In genomic region chr1:84145051-84145450, GRCh38 we compare ENCODE assay signal across 11 cellular contexts. TPM values are rescaled to one million over a fixed set of nuclear protein-coding genes. Genes with fewer than 3 reads are reported as not detected.
A peak's percentile ranks its signal among the peaks of the same experiment; 100 is the strongest.
DNase-seq lines count a peak whose midpoint lies in the region; ATAC-seq and TF ChIP-seq lines count a peak whose summit lies in the region.
"Had no signal": no experiment of that assay in that cellular context is flagged by ENCODE, and none has a peak within 500 bp of the region (broad histone marks: within the 10 kb centered on the region; RNA-seq: fewer than 3 reads in every experiment).

No MANE protein-coding gene starts in this region.

- no TSS peak for BruUV-seq in MCF 10A (replicated peaks; lab: Mats Ljungman, UMichigan)

- H3K9me3 ChIP-seq in BLaER1 treated with 17β-estradiol and CSF1 and Interleukin-3, amounts not matched to agents 10 nM and 100 nM (replicated peaks in 1 of 11): peaks cover 0 to 6% (median 0%) of the 10 kb centered on the region in 11 experiments; a peak in 2 of 22 replicates
- H3K9me3 ChIP-seq in mononuclear cell (ENCODE audit: low read depth, low read length): no peaks in the 10 kb centered on the region

- peak overlapping the region in 7 of 10 experiments; percentile 11 to 56 (median 46); a peak in 13 of 20 replicates for H3K4me3 ChIP-seq in BLaER1 treated with 17β-estradiol and CSF1 and Interleukin-3, amounts not matched to agents 10 nM and 100 nM
- H3K4me3 ChIP-seq in mononuclear cell (ENCODE audit: low read length): peak overlapping the region; percentile 47

- POLR2A ChIA-PET in MCF 10A (lab: Yijun Ruan, JAX): interaction anchor here (0.6 to 2.1 kb wide), 6 partner anchors 103 to 689 kb away, joined by 3 to 9 read pairs (median 4); partner anchors contain the start of gene SPATA1

- no peaks in the 10 kb centered on the region for H3K27me3 Mint-ChIP-seq in MCF 10A (ENCODE audit: insufficient read depth, unreplicated experiment)

- H3K27ac Mint-ChIP-seq in activated naive CD4-positive, alpha-beta T cell treated with anti-CD3 and anti-CD28 coated beads, Interleukin-2, amount 50 U/mL, for 72 hours: peak overlapping the region; percentile 95
- no peak overlapping the region for H3K27ac Mint-ChIP-seq in MCF 10A (ENCODE audit: low read depth, unreplicated experiment)

- H3K36me3 Mint-ChIP-seq in activated naive CD4-positive, alpha-beta T cell treated with anti-CD3 and anti-CD28 coated beads, Interleukin-2, amount 50 U/mL, for 72 hours: peaks cover 0 to 5% of the 10 kb centered on the region in 2 donors
- no peaks in the 10 kb centered on the region for H3K36me3 Mint-ChIP-seq in MCF 10A (ENCODE audit: insufficient read depth, unreplicated experiment)

- peak overlapping the region in 6 of 11 experiments; percentile 8 to 65 (median 38); a peak in 8 of 22 replicates for H3K9ac ChIP-seq in BLaER1 treated with 17β-estradiol and CSF1 and Interleukin-3, amounts not matched to agents 10 nM and 100 nM

- H3K4me3 Mint-ChIP-seq in MCF 10A (ENCODE audit: unreplicated experiment): no peak overlapping the region

- CTCF ChIA-PET in MCF 10A (lab: Yijun Ruan, JAX): interaction anchor here (0.7 to 12.3 kb wide), 11 partner anchors 29 to 631 kb away, joined by 3 to 174 read pairs (median 5); no protein-coding TSS in a partner anchor

- ATAC-seq in activated naive CD4-positive, alpha-beta T cell treated with anti-CD3 and anti-CD28 coated beads, Interleukin-2, amount 50 U/mL, for 72 hours: peak in 1 of 2 donors; percentile 17

- no peaks in the 10 kb centered on the region for H3K27me3 ChIP-seq in BLaER1 treated with 17β-estradiol and CSF1 and Interleukin-3, amounts not matched to agents 10 nM and 100 nM
- H3K27me3 ChIP-seq in mononuclear cell (ENCODE audit: insufficient read depth, low read length): no peaks in the 10 kb centered on the region

- peak; percentile 54 to 70 for DNase-seq in Kasumi-1 (lab: John Stamatoyannopoulos, UW)
- no peak for DNase-seq in activated naive CD4-positive, alpha-beta T cell treated with anti-CD3 and anti-CD28 coated beads, Interleukin-2, amount 50 U/mL, for 72 hours (ENCODE audit: low spot score in 2 of 2)
- DNase-seq in HT-29 (ENCODE audit: low spot score): no peak
- no peak for DNase-seq in occipital lobe (lab: John Stamatoyannopoulos, UW)
- no peak for DNase-seq in MCF 10A (ENCODE audit: unreplicated experiment)
- DNase-seq in HK-2 (ENCODE audit: unreplicated experiment): no peak
- DNase-seq: caudate nucleus, islet precursor cell, NCI-H2029 treated with DMSO at 0.1 percent for 48 hours had no signal

- H3K27ac ChIP-seq in BLaER1 treated with 17β-estradiol and CSF1 and Interleukin-3, amounts not matched to agents 10 nM and 100 nM: peak overlapping the region in 9 of 11 experiments; percentile 33 to 78 (median 63); a peak in 15 of 22 replicates

- no peaks in the 10 kb centered on the region for H4K20me1 ChIP-seq in BLaER1 treated with 17β-estradiol and CSF1 and Interleukin-3, amounts not matched to agents 10 nM and 100 nM

- no peak for TF ChIP-seq CTCF in MCF 10A (IDR thresholded peaks at IDR 0.05; ENCODE audit: unreplicated experiment)

- no peaks in the 10 kb centered on the region for H3K4me1 Mint-ChIP-seq in MCF 10A (ENCODE audit: insufficient read depth, unreplicated experiment)

- H3K4me1 ChIP-seq in BLaER1 treated with 17β-estradiol and CSF1 and Interleukin-3, amounts not matched to agents 10 nM and 100 nM: peaks cover 9 to 36% (median 21%) of the 10 kb centered on the region in 10 experiments; a peak in 17 of 20 replicates
- peaks cover 7% of the 10 kb centered on the region for H3K4me1 ChIP-seq in mononuclear cell (ENCODE audit: insufficient read depth, low read length)

- no peaks in the 10 kb centered on the region for H3K9me3 Mint-ChIP-seq in activated naive CD4-positive, alpha-beta T cell treated with anti-CD3 and anti-CD28 coated beads, Interleukin-2, amount 50 U/mL, for 72 hours
- H3K9me3 Mint-ChIP-seq in MCF 10A (ENCODE audit: unreplicated experiment): no peaks in the 10 kb centered on the region

- no peaks in the 10 kb centered on the region for H3K36me3 ChIP-seq in BLaER1 treated with 17β-estradiol and CSF1 and Interleukin-3, amounts not matched to agents 10 nM and 100 nM

- peak overlapping the region; percentile 36 to 80 (median 61) for H3K4me2 ChIP-seq in BLaER1 treated with 17β-estradiol and CSF1 and Interleukin-3, amounts not matched to agents 10 nM and 100 nM

- intact Hi-C loops in MCF 10A (cut with micrococcal nuclease): no loop called here

RNA-seq across cellular contexts. Expression of gene PRKACB, which starts 1.0 kb away (rescaled TPM):
- 10 to 100 TPM; 20.7 to 25.2 TPM for total RNA-seq in activated naive CD4-positive, alpha-beta T cell treated with anti-CD3 and anti-CD28 coated beads, Interleukin-2, amount 50 U/mL, for 72 hours
- total RNA-seq in mononuclear cell (57.8 TPM), occipital lobe (1,070 TPM), MCF 10A (2022) (12.8 and 14.8 TPM in 2 replicates)
- 0.51 and 0.86 TPM in 2 replicates for total RNA-seq in HT-29 (2014; rRNA removed; shearing (Covaris generic))

Comparison
In these comparisons a context has a peak if more than half of its experiments do, and no peak if none do; other contexts are left out.
1. DNase-seq: peak in Kasumi-1 (2 of 2); none in activated naive CD4-positive, alpha-beta T cell treated with anti-CD3 and anti-CD28 coated beads, Interleukin-2, amount 50 U/mL, for 72 hours (0 of 2), HT-29 (single experiment), occipital lobe (single experiment), MCF 10A (single experiment) and HK-2 (single experiment).
2. RNA of gene PRKACB, which starts 1.0 kb away (total RNA-seq): 1,070 TPM in occipital lobe (single experiment); 57.8 TPM in mononuclear cell (single experiment), 20.7 to 25.2 TPM in activated naive CD4-positive, alpha-beta T cell treated with anti-CD3 and anti-CD28 coated beads, Interleukin-2, amount 50 U/mL, for 72 hours, 12.8 to 14.8 TPM in MCF 10A and 0.51 to 0.86 TPM in HT-29; every median in the first group is over 10 times any median in the second.